8 cellular contexts compared by ENCODE assay signal in the genomic region with DNA sequence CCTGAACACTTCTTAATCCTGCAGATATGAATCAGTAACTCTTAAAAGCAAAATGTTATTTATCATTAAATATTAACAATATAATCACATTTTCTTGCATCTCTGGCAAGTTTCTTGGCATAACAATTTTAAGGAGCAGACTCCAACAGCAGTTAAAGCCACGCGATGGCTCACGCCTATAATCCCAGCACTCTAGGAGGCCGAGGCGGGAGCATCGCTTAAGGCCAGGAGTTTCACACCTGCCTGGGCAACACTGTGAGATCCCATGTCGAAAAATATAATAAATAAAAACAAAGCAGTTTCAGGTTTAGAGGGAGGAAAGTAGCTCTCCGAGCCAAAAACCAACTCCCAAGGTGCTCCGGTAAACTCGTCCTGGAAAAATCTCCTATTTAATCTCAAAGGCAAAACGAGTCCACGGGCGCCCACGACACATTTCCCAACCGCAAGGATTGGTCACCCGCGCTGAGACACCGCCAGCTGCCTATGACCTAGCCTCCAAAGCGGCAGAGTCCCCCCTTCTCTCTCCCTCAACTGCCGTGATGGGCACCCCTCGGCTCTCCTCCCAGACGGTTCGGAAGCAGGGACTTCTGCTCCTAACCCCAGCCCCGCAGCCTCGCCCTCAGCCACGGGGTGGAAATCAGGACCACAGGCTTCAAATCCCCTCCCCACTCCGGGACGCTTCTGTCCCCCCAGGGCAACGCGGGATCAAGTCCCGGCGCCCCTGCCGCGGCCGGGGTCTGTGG. TPM values are rescaled to one million over a fixed set of nuclear protein-coding genes. Genes with fewer than 3 reads are reported as not detected.
DNase-seq lines count a peak whose midpoint lies in the region; ATAC-seq and TF ChIP-seq lines count a peak whose summit lies in the region.
"Not testable (repeated sequence)": the region's sequence is repeated elsewhere in the genome, so short reads cannot be mapped to it uniquely, and the experiment has no call there.

No MANE protein-coding gene starts in this region.

- peak overlapping the region; percentile 87 for H3K4me3 ChIP-seq in GM12864 (ENCODE audit: low read depth, low read length)
- peak overlapping the region; percentile 98 for H3K4me3 ChIP-seq in ectodermal cell (ENCODE audit: insufficient read depth, low read depth, low read length)
- peak overlapping the region; percentile 99 for H3K4me3 ChIP-seq in kidney epithelial cell (ENCODE audit: low read depth, low read length)
- H3K4me3 ChIP-seq in prostate gland, result peak overlapping the region; percentile 94 to 96

- peaks cover 38% of the 10 kb centered on the region for H3K4me1 Mint-ChIP-seq in activated CD8-positive, alpha-beta memory T cell treated with anti-CD3 and anti-CD28 coated beads, Interleukin-2, amount 10 ng/mL, durations not matched to agents 7 days and 5 days

- H3K27ac ChIP-seq in ectodermal cell (ENCODE audit: insufficient read depth, low read depth, low read length, poor library complexity, severe bottlenecking), result peak overlapping the region; percentile 97
- peak overlapping the region; percentile 94 to 97 for H3K27ac ChIP-seq in prostate gland

- intact Hi-C loops in prostate gland (cut with DNase I), result not testable (repeated sequence)

- not testable (repeated sequence) for H3K36me3 Mint-ChIP-seq in activated CD8-positive, alpha-beta memory T cell treated with anti-CD3 and anti-CD28 coated beads, Interleukin-2, amount 10 ng/mL, durations not matched to agents 7 days and 5 days

- H3K27ac Mint-ChIP-seq in activated CD8-positive, alpha-beta memory T cell treated with anti-CD3 and anti-CD28 coated beads, Interleukin-2, amount 10 ng/mL, durations not matched to agents 7 days and 5 days, result peak overlapping the region; percentile 96

- H3K9me3 Mint-ChIP-seq in activated CD8-positive, alpha-beta memory T cell treated with anti-CD3 and anti-CD28 coated beads, Interleukin-2, amount 10 ng/mL, durations not matched to agents 7 days and 5 days (ENCODE audit: low read depth), result not testable (repeated sequence)

- 7 to 8% methylated on average over 35 of the region's 35 CpGs for WGBS in ectodermal cell, 2 experiments
- WGBS in prostate gland, result 2% methylated on average over 35 of the region's 35 CpGs

- peak overlapping the region; percentile 95 for H3K4me3 Mint-ChIP-seq in activated CD8-positive, alpha-beta memory T cell treated with anti-CD3 and anti-CD28 coated beads, Interleukin-2, amount 10 ng/mL, durations not matched to agents 7 days and 5 days

- not testable (repeated sequence) for H3K9me3 ChIP-seq in ectodermal cell (ENCODE audit: control insufficient read depth, low read length); prostate gland

- CTCF ChIA-PET in activated CD8-positive, alpha-beta memory T cell treated with anti-CD3 and anti-CD28 coated beads, Interleukin-2, amount 10 ng/mL, durations not matched to agents 7 days and 5 days (lab: Charles Lee), result not testable (repeated sequence)

- peak; percentile 5 for ATAC-seq in HG02798 (IDR thresholded peaks at IDR 0.05; ENCODE audit: poor library complexity, unreplicated experiment)
- ATAC-seq in activated CD8-positive, alpha-beta memory T cell treated with anti-CD3 and anti-CD28 coated beads, Interleukin-2, amount 10 ng/mL, durations not matched to agents 7 days and 5 days, result peak; percentile 11

- not testable (repeated sequence) for H3K27me3 Mint-ChIP-seq in activated CD8-positive, alpha-beta memory T cell treated with anti-CD3 and anti-CD28 coated beads, Interleukin-2, amount 10 ng/mL, durations not matched to agents 7 days and 5 days

- not testable (repeated sequence) for DNase-seq in GM12864 (ENCODE audit: low read depth); activated CD8-positive, alpha-beta memory T cell treated with anti-CD3 and anti-CD28 coated beads, Interleukin-2, amount 10 ng/mL, durations not matched to agents 7 days and 5 days; kidney epithelial cell (ENCODE audit: low read depth); prostate gland (ENCODE audit: low spot score)
- DNase-seq in NCI-H1417 (lab: John Stamatoyannopoulos, UW) (peak in 2 of 3 experiments; percentile 51 to 55), ureter (ENCODE audit: low spot score) (peak; percentile 45)

- TF ChIP-seq CTCF in GM12864 (IDR thresholded peaks at IDR 0.05; ENCODE audit: low read depth, low read length, missing control alignments); kidney epithelial cell (IDR thresholded peaks at IDR 0.05; ENCODE audit: insufficient read depth, low read length, poor library complexity, severe bottlenecking); prostate gland (IDR thresholded peaks at IDR 0.05): not testable (repeated sequence)

- not testable (repeated sequence) for TF ChIP-seq POLR2A in prostate gland (IDR thresholded peaks at IDR 0.05)

- not testable (repeated sequence) for H3K36me3 ChIP-seq in ectodermal cell (ENCODE audit: control insufficient read depth, insufficient read depth, low read length); kidney epithelial cell (ENCODE audit: control insufficient read depth, insufficient read depth, low read length); prostate gland

- not testable (repeated sequence) for H3K4me1 ChIP-seq in ectodermal cell (ENCODE audit: control insufficient read depth, insufficient read depth, low read length); prostate gland (replicated peaks)

- H3K27me3 ChIP-seq in ectodermal cell (ENCODE audit: control insufficient read depth, insufficient read depth, low read length, poor library complexity, severe bottlenecking); kidney epithelial cell (ENCODE audit: control insufficient read depth, insufficient read depth, low read length); prostate gland (replicated peaks; ENCODE audit: insufficient read depth): not testable (repeated sequence)

RNA-seq across cellular contexts. Expression of gene KCTD7, which starts 37.5 kb away (rescaled TPM):
- total RNA-seq in activated CD8-positive, alpha-beta memory T cell treated with anti-CD3 and anti-CD28 coated beads, Interleukin-2, amount 10 ng/mL, durations not matched to agents 7 days and 5 days, result 10 to 100 TPM; 27.8 to 41.9 TPM
- 17.1 TPM for polyA plus RNA-seq in ectodermal cell (2013, experiment 1 of 4)
- polyA plus RNA-seq in ectodermal cell (2013, experiment 2 of 4), result 18.1 TPM
- 14.1 TPM for polyA plus RNA-seq in ectodermal cell (2013, experiment 3 of 4)
- polyA plus RNA-seq in ectodermal cell (2013, experiment 4 of 4), result 17.2 TPM
- total RNA-seq in kidney epithelial cell, result 6.7 and 9.0 TPM in 2 replicates
- total RNA-seq in prostate gland, result 10 to 100 TPM; 17.7 to 61.0 TPM
- total RNA-seq in ureter, result 13.4 TPM
